In the genomic region with DNA sequence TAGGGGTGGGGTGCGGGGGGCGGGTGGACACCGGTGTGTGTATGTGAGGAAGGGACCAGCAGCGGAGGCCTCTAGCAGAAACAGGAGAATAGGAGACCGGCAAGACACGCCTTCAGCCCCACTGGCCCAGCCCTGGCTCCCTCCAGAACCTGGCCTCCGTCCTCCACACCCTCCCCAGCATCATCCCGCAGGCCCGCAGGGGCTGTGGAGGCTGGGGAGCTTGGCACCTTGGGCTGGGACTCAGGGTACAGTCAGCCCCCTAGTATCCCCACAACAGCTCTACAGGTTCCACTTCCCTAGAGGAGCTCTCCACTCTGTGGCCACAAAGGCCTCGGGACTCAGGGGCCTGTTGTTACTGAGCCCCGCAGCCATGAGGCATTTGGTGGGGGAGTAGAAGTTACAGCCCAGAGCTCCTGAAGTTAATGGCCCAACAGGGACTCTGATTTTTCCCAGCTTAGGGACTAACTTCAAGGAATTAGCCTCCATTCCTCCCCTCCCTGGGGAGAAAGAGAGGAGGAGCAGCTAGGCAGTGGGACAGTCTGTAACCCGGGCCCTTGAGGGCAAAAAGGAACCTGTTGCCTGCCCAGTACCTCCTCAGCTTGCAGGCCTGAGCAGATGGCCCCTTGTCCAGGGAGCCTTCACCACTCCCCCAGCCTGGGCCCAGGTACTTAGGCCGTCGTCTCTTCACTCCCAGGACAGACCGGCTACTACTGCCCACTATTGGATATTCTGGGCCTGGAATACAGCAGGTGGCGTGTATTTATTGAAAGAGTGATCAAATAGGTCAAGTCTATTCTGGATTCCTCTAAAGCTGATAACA, we compare ENCODE assay signal across 8 cellular contexts. TPM values are rescaled to one million over a fixed set of nuclear protein-coding genes. Genes with fewer than 3 reads are reported as not detected.
A peak's percentile ranks its signal among the peaks of the same experiment; 100 is the strongest.
DNase-seq lines count a peak whose midpoint lies in the region; ATAC-seq and TF ChIP-seq lines count a peak whose summit lies in the region.

No MANE protein-coding gene starts in this region.

- peak overlapping the region; percentile 96 for H2AFZ ChIP-seq in GM23338

- ATAC-seq in GM23338 (peak; percentile 30), left cardiac atrium (peak; percentile 16 to 29), sciatic nerve (peak; percentile 25)

- no peaks in the 10 kb centered on the region for H3K79me2 ChIP-seq in GM23338 (replicated peaks; ENCODE audit: insufficient read depth)

- peaks cover 29% of the 10 kb centered on the region for H3K4me1 Mint-ChIP-seq in GM23338

- no peaks in the 10 kb centered on the region for H3K36me3 Mint-ChIP-seq in GM23338 (ENCODE audit: low read depth)

- H3K27me3 Mint-ChIP-seq in GM23338 (ENCODE audit: insufficient read depth, low read depth, poor library complexity): peaks cover 22% of the 10 kb centered on the region

- no peaks in the 10 kb centered on the region for H3K27me3 ChIP-seq in GM23338 (ENCODE audit: insufficient read depth)

- no peak overlapping the region for H3K27ac Mint-ChIP-seq in GM23338

- H3K9me2 ChIP-seq in GM23338 (ENCODE audit: insufficient read depth): no peaks in the 10 kb centered on the region

- H3K27ac ChIP-seq in GM23338 (ENCODE audit: low read depth) (no peak overlapping the region), VCaP (peak overlapping the region; percentile 83)

- no peaks in the 10 kb centered on the region for H4K20me1 ChIP-seq in GM23338 (replicated peaks; ENCODE audit: insufficient read depth)

- H3F3A ChIP-seq in GM23338 (replicated peaks; ENCODE audit: low read depth): peaks cover 9% of the 10 kb centered on the region

- no peaks in the 10 kb centered on the region; the same call in 2 of the 3 replicates for H3K9me3 Mint-ChIP-seq in GM23338

- peak overlapping the region; percentile 70 for H3K4me3 Mint-ChIP-seq in GM23338

- H3K36me3 ChIP-seq in GM23338 (ENCODE audit: insufficient read depth): no peaks in the 10 kb centered on the region

- peak overlapping the region; percentile 86 for H3K4me2 ChIP-seq in GM23338

- peak; percentile 48 for DNase-seq in ACHN
- DNase-seq in GM23338 (ENCODE audit: low spot score): no peak
- no peak for DNase-seq in left cardiac atrium
- no peak for DNase-seq in sciatic nerve (ENCODE audit: low spot score)
- DNase-seq in stimulated activated naive CD4-positive, alpha-beta T cell treated with Interleukin-2 at 50 U/mL for 16 hours (lab: John Stamatoyannopoulos, UW): no peak
- no peak for DNase-seq in T-helper 9 cell
- no peak for DNase-seq in NCI-H2196 (lab: John Stamatoyannopoulos, UW; ENCODE audit: unreplicated experiment)

- TF ChIP-seq CTCF in GM23338 (conservative IDR thresholded peaks at IDR 0.05; ENCODE audit: low read depth in 2 of 2): 0 out of 4 replicates have a peak, but pooled peaks of 1 of the 2 experiments have one; percentile 6
- no peak for TF ChIP-seq CTCF in VCaP (conservative IDR thresholded peaks at IDR 0.05)

- H3K4me3 ChIP-seq in GM23338: peak overlapping the region; percentile 53

- intact Hi-C loops in left cardiac atrium (cut with DNase I) (loop anchor here (1.0 to 5.0 kb wide), 2 partner anchors 99 to 100 kb away; partner anchors contain the start of gene MAT2A (in 1 of the 2)), sciatic nerve (cut with DNase I) (no loop called here)

- in situ Hi-C loops in ACHN (cut with HindIII; ENCODE audit: low pct_ligation_motif_present, low pct_unique_long_range_greater_than_20kb, low sequenced_read_pairs): no loop called here

- peaks cover 29% of the 10 kb centered on the region for H3K4me1 ChIP-seq in GM23338 (ENCODE audit: insufficient read depth)

TF ChIP-seq in GM23338, 12 proteins besides CTCF, POLR2A, EP300 and RAD21 (continues in another document):
- TF ChIP-seq, protein P1, sequence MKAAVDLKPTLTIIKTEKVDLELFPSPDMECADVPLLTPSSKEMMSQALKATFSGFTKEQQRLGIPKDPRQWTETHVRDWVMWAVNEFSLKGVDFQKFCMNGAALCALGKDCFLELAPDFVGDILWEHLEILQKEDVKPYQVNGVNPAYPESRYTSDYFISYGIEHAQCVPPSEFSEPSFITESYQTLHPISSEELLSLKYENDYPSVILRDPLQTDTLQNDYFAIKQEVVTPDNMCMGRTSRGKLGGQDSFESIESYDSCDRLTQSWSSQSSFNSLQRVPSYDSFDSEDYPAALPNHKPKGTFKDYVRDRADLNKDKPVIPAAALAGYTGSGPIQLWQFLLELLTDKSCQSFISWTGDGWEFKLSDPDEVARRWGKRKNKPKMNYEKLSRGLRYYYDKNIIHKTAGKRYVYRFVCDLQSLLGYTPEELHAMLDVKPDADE (IDR thresholded peaks at IDR 0.05): no peak
- TF ChIP-seq ZNF462 (CRISPR knock-in tag; IDR thresholded peaks at IDR 0.05): no peak

RNA-seq across cellular contexts. Expression of gene SH2D6, which starts 20.0 kb away (rescaled TPM):
- not detected in 2 replicates for total RNA-seq in GM23338 (2014; rRNA removed; shearing (Covaris generic))
- 0.26 and 0.37 TPM in 2 replicates for polyA plus RNA-seq in GM23338 (2016; fragmentation: Nextera tagmentation; extraction: Ambion mirVana)
- total RNA-seq in left cardiac atrium (under 1 TPM; 0.29 to 0.37 TPM), sciatic nerve (0.40 TPM)

RNA-seq across cellular contexts. Expression of gene CAPG, which starts 28.3 kb away (rescaled TPM):
- total RNA-seq in GM23338 (2014; rRNA removed; shearing (Covaris generic)): 75.2 and 88.7 TPM in 2 replicates
- polyA plus RNA-seq in GM23338 (2016; fragmentation: Nextera tagmentation; extraction: Ambion mirVana): 104 and 115 TPM in 2 replicates
- 10 to 100 TPM; 13.6 to 20.3 TPM for total RNA-seq in left cardiac atrium
- 60.7 TPM for total RNA-seq in sciatic nerve
